In genomic region chr14:33834101-33834955, GRCh38 we compare ENCODE assay signal across 28 cellular contexts.
DNase-seq lines count a peak whose midpoint lies in the region; ATAC-seq and TF ChIP-seq lines count a peak whose summit lies in the region.
"Had no signal": no experiment of that assay in that cellular context is flagged by ENCODE, and none has a peak within 500 bp of the region (broad histone marks: within the 10 kb centered on the region; RNA-seq: fewer than 3 reads in every experiment).

No MANE protein-coding gene starts in this region.

- no peaks in the 10 kb centered on the region for H3K36me3 ChIP-seq in Peyer's patch
- H3K36me3 ChIP-seq: HAP-1, lower lobe of right lung, ovary, thyroid gland had no signal

- H3K27me3 ChIP-seq in Peyer's patch, result no peaks in the 10 kb centered on the region
- H3K27me3 ChIP-seq: body of pancreas, ovary, thyroid gland had no signal

- H3K36me3 Mint-ChIP-seq in activated CD8-positive, alpha-beta memory T cell treated with anti-CD3 and anti-CD28 coated beads, Interleukin-2, amount 10 ng/mL, durations not matched to agents 7 days and 5 days, result no peaks in the 10 kb centered on the region
- no peaks in the 10 kb centered on the region for H3K36me3 Mint-ChIP-seq in stimulated activated effector memory CD8-positive, alpha-beta T cell treated with anti-CD3 and anti-CD28 coated beads, Interleukin-12 subunit alpha, Interleukin-12 subunit beta, amount 100 ng/mL, for 72 hours
- H3K36me3 Mint-ChIP-seq: CD4-positive, alpha-beta memory T cell had no signal

- no peaks in the 10 kb centered on the region for H3K4me1 ChIP-seq in Peyer's patch
- H3K4me1 ChIP-seq: lower lobe of right lung, thyroid gland had no signal

- no peaks in the 10 kb centered on the region for H3K9me3 Mint-ChIP-seq in activated CD8-positive, alpha-beta memory T cell treated with anti-CD3 and anti-CD28 coated beads, Interleukin-2, amount 10 ng/mL, durations not matched to agents 7 days and 5 days (ENCODE audit: low read depth)
- H3K9me3 Mint-ChIP-seq in stimulated activated effector memory CD8-positive, alpha-beta T cell treated with anti-CD3 and anti-CD28 coated beads, Interleukin-12 subunit alpha, Interleukin-12 subunit beta, amount 100 ng/mL, for 72 hours, result peaks cover 3% of the 10 kb centered on the region
- H3K9me3 Mint-ChIP-seq: stimulated activated naive CD8-positive, alpha-beta T cell treated with anti-CD3 and anti-CD28 coated beads, Interleukin-15, amount 100 ng/mL, for 72 hours had no signal

- CTCF ChIA-PET in activated CD8-positive, alpha-beta memory T cell treated with anti-CD3 and anti-CD28 coated beads, Interleukin-2, amount 10 ng/mL, durations not matched to agents 7 days and 5 days (lab: Charles Lee), result interaction anchor here (1.1 to 2.2 kb wide), 3 partner anchors 10 to 394 kb away, joined by 4 to 5 read pairs (median 4); no protein-coding TSS in a partner anchor

- no peak for DNase-seq in activated CD8-positive, alpha-beta memory T cell treated with anti-CD3 and anti-CD28 coated beads, Interleukin-2, amount 10 ng/mL, durations not matched to agents 7 days and 5 days
- DNase-seq in activated CD8-positive, alpha-beta memory T cell treated with anti-CD3 and anti-CD28 coated beads, Interleukin-2, amount 50 U/mL, for 48 hours, result no peak
- peak; percentile 96 for DNase-seq in NCI-H2029 (lab: John Stamatoyannopoulos, UW)
- peak; percentile 24 for DNase-seq in cerebellar cortex (ENCODE audit: low spot score)
- no peak for DNase-seq in stimulated activated effector memory CD8-positive, alpha-beta T cell treated with anti-CD3 and anti-CD28 coated beads, Interleukin-12 subunit alpha, Interleukin-12 subunit beta, amount 100 ng/mL, for 72 hours (ENCODE audit: low spot score in 2 of 2)
- no peak for DNase-seq in NCI-H226
- no peak for DNase-seq in Peyer's patch
- DNase-seq: activated CD4-positive, alpha-beta T cell treated with anti-CD3 and anti-CD28 coated beads, Interleukin-2, amount 50 U/mL, for 48 hours; activated CD8-positive, alpha-beta memory T cell treated with anti-CD3 and anti-CD28 coated beads, Interleukin-2, amount 50 U/mL, for 4 hours; activated gamma-delta T cell treated with Interleukin-2 at 50 U/mL for 16 hours; CD4-positive, alpha-beta memory T cell; cerebellar nuclear complex; DMS 273 treated with DMSO at 0.1 percent for 48 hours; NCI-H1694 treated with DMSO at 0.1 percent for 48 hours; NCI-H524 treated with DMSO at 0.1 percent for 48 hours; ovary; SHP77 treated with DMSO at 0.1 percent for 48 hours; stimulated activated naive CD8-positive, alpha-beta T cell treated with anti-CD3 and anti-CD28 coated beads, Interleukin-15, amount 100 ng/mL, for 72 hours; T1000; thyroid gland had no signal

- H3K9me3 ChIP-seq in Peyer's patch, result no peaks in the 10 kb centered on the region
- H3K9me3 ChIP-seq: body of pancreas, HAP-1, lower lobe of right lung, ovary, thyroid gland had no signal

- no peak overlapping the region for H3K4me3 ChIP-seq in Peyer's patch
- H3K4me3 ChIP-seq: body of pancreas, HAP-1, lower lobe of right lung, ovary, skin epidermis, thyroid gland had no signal

- no peak overlapping the region for H3K4me3 Mint-ChIP-seq in activated CD8-positive, alpha-beta memory T cell treated with anti-CD3 and anti-CD28 coated beads, Interleukin-2, amount 10 ng/mL, durations not matched to agents 7 days and 5 days
- no peak overlapping the region for H3K4me3 Mint-ChIP-seq in stimulated activated effector memory CD8-positive, alpha-beta T cell treated with anti-CD3 and anti-CD28 coated beads, Interleukin-12 subunit alpha, Interleukin-12 subunit beta, amount 100 ng/mL, for 72 hours
- H3K4me3 Mint-ChIP-seq: CD4-positive, alpha-beta memory T cell; nephron; stimulated activated naive CD8-positive, alpha-beta T cell treated with anti-CD3 and anti-CD28 coated beads, Interleukin-15, amount 100 ng/mL, for 72 hours had no signal

- H3K27ac Mint-ChIP-seq in activated CD8-positive, alpha-beta memory T cell treated with anti-CD3 and anti-CD28 coated beads, Interleukin-2, amount 10 ng/mL, durations not matched to agents 7 days and 5 days, result peak overlapping the region; percentile 70
- H3K27ac Mint-ChIP-seq in stimulated activated effector memory CD8-positive, alpha-beta T cell treated with anti-CD3 and anti-CD28 coated beads, Interleukin-12 subunit alpha, Interleukin-12 subunit beta, amount 100 ng/mL, for 72 hours, result no peak overlapping the region
- H3K27ac Mint-ChIP-seq: CD4-positive, alpha-beta memory T cell; nephron had no signal

- no peak overlapping the region for H3K27ac ChIP-seq in Peyer's patch
- H3K27ac ChIP-seq: body of pancreas, KMS-11, lower lobe of right lung, ovary, skin epidermis, thyroid gland had no signal

- no peak for TF ChIP-seq CTCF in Peyer's patch (IDR thresholded peaks at IDR 0.05)

- no peak for TF ChIP-seq POLR2A in Peyer's patch (IDR thresholded peaks at IDR 0.05)

- no peaks in the 10 kb centered on the region for H3K27me3 Mint-ChIP-seq in activated CD8-positive, alpha-beta memory T cell treated with anti-CD3 and anti-CD28 coated beads, Interleukin-2, amount 10 ng/mL, durations not matched to agents 7 days and 5 days
- H3K27me3 Mint-ChIP-seq: CD4-positive, alpha-beta memory T cell; stimulated activated naive CD8-positive, alpha-beta T cell treated with anti-CD3 and anti-CD28 coated beads, Interleukin-15, amount 100 ng/mL, for 72 hours had no signal

- peaks cover 49% of the 10 kb centered on the region for H3K4me1 Mint-ChIP-seq in activated CD8-positive, alpha-beta memory T cell treated with anti-CD3 and anti-CD28 coated beads, Interleukin-2, amount 10 ng/mL, durations not matched to agents 7 days and 5 days
- peaks cover 13% of the 10 kb centered on the region for H3K4me1 Mint-ChIP-seq in stimulated activated effector memory CD8-positive, alpha-beta T cell treated with anti-CD3 and anti-CD28 coated beads, Interleukin-12 subunit alpha, Interleukin-12 subunit beta, amount 100 ng/mL, for 72 hours

- no peak for ATAC-seq in activated CD8-positive, alpha-beta memory T cell treated with anti-CD3 and anti-CD28 coated beads, Interleukin-2, amount 10 ng/mL, durations not matched to agents 7 days and 5 days
- ATAC-seq in stimulated activated effector memory CD8-positive, alpha-beta T cell treated with anti-CD3 and anti-CD28 coated beads, Interleukin-12 subunit alpha, Interleukin-12 subunit beta, amount 100 ng/mL, for 72 hours, result peak; percentile 77
- ATAC-seq in HG02981 (IDR thresholded peaks at IDR 0.05; ENCODE audit: unreplicated experiment), result no peak
- ATAC-seq: body of pancreas; lower lobe of right lung; Panc1; stimulated activated naive CD8-positive, alpha-beta T cell treated with anti-CD3 and anti-CD28 coated beads, Interleukin-15, amount 100 ng/mL, for 72 hours had no signal

Comparison
In these comparisons a context has a peak if more than half of its experiments do, and no peak if none do; other contexts are left out.
1. DNase-seq: peak in NCI-H2029 (single experiment) and cerebellar cortex (single experiment); none in activated CD8-positive, alpha-beta memory T cell treated with anti-CD3 and anti-CD28 coated beads, Interleukin-2, amount 10 ng/mL, durations not matched to agents 7 days and 5 days (single experiment), activated CD8-positive, alpha-beta memory T cell treated with anti-CD3 and anti-CD28 coated beads, Interleukin-2, amount 50 U/mL, for 48 hours (single experiment), stimulated activated effector memory CD8-positive, alpha-beta T cell treated with anti-CD3 and anti-CD28 coated beads, Interleukin-12 subunit alpha, Interleukin-12 subunit beta, amount 100 ng/mL, for 72 hours (0 of 2), NCI-H226 (single experiment) and Peyer's patch (0 of 3).